Comparison of ENCODE assay signal across 1 cellular context in the genomic region with DNA sequence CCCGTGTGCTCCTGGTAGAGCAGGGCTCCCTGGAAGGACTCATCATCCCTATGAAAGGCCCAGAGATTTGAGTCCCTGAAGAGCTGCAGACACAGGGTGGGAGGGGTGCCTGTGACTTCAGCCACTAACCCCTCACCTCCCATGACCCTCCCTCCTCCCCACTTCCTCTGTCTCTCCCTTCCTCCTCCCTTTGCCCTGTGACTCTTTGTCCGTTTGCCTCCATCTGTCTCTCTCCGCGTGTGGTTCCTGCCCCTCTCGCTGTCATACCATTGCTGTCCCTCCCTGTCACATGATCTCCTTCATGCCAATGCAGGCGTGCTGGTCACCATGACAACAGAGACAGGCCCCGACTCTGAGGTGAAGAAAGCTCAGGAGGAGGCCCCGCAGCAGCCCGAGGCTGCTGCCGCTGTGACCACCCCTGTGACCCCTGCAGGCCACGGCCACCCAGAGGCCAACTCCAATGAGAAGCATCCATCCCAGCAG.
TF ChIP-seq lines count a peak whose summit lies in the region.

No MANE protein-coding gene starts in this region.

TF ChIP-seq in K562, 482 proteins besides CTCF, POLR2A, EP300 and RAD21 (continued from another document):
- TF ChIP-seq, protein P1, sequence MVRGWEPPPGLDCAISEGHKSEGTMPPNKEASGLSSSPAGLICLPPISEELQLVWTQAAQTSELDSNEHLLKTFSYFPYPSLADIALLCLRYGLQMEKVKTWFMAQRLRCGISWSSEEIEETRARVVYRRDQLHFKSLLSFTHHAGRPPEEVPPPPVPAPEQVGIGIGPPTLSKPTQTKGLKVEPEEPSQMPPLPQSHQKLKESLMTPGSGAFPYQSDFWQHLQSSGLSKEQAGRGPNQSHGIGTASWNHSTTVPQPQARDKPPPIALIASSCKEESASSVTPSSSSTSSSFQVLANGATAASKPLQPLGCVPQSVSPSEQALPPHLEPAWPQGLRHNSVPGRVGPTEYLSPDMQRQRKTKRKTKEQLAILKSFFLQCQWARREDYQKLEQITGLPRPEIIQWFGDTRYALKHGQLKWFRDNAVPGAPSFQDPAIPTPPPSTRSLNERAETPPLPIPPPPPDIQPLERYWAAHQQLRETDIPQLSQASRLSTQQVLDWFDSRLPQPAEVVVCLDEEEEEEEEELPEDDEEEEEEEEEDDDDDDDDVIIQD (CRISPR knock-in tag; IDR thresholded peaks at IDR 0.05) = no peak
